ENCODE assay signal across 20 cellular contexts in the genomic region with DNA sequence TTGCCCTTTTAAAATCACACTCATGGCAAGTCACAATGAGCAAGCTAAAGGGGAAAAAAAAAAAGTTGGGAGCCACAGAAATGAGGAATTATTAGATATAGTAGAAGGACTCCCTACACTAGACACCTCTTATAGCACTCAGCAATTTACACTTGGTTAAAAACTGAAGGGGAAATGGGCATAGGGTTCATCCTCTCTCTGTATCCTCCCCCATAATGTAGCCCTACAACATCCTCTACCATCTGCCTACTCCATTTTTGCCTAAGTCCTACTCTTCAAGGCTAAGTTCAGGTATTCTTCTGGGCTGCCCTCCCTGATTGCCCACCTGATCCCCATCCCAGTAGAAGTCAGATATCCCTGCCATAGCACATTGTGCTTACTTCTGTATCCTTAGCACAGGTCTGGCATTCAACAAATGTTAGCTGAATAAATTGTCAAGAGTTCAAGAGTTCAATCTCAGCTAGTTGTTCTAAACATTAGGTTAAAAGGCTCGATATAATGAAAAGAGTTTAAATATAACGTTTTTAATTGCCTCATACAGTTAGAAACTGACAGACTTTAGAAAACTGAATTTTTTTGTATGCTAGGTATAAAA. TPM values are rescaled to one million over a fixed set of nuclear protein-coding genes. Genes with fewer than 3 reads are reported as not detected.
DNase-seq lines count a peak whose midpoint lies in the region; ATAC-seq lines count a peak whose summit lies in the region.
"Had no signal": no experiment of that assay in that cellular context is flagged by ENCODE, and none has a peak within 500 bp of the region (broad histone marks: within the 10 kb centered on the region; RNA-seq: fewer than 3 reads in every experiment).

No MANE protein-coding gene starts in this region.

- no peak for DNase-seq in stimulated activated naive CD8-positive, alpha-beta T cell treated with anti-CD3 and anti-CD28 coated beads, Interleukin-15, Interleukin-2, amounts not matched to agents 100 U/mL and 50 U/mL, for 24 hours
- no peak for DNase-seq in naive B cell
- DNase-seq in activated CD4-positive, CD25-positive, alpha-beta regulatory T cell treated with anti-CD3 and anti-CD28 coated beads, Interleukin-2, amount 50 U/mL, for 72 hours = no peak
- no peak for DNase-seq in HUDEP-2 (lab: John Stamatoyannopoulos, UW; ENCODE audit: unreplicated experiment in 76 of 76)
- DNase-seq: activated CD4-positive, alpha-beta T cell treated with anti-CD3 and anti-CD28 coated beads, Interleukin-2, amount 10 ng/mL, durations not matched to agents 24 days and 14 days; activated CD8-positive, alpha-beta memory T cell treated with anti-CD3 and anti-CD28 coated beads, Interleukin-2, amount 10 ng/mL, durations not matched to agents 7 days and 5 days; activated naive CD8-positive, alpha-beta T cell treated with anti-CD3 and anti-CD28 coated beads for 36 hours; central memory CD4-positive, alpha-beta T cell; EL; GM23248; NCI-H187 treated with DMSO at 0.1 percent for 48 hours; NCI-H2227 treated with DMSO at 0.1 percent for 48 hours; small intestine; stimulated activated CD4-positive, alpha-beta T cell treated with anti-CD3 and anti-CD28 coated beads, Interleukin-1b, Interleukin-23, amount 100 ng/mL, for 48 hours; T-helper 2 cell had no signal

- H3K4me1 Mint-ChIP-seq in stimulated activated naive CD8-positive, alpha-beta T cell treated with anti-CD3 and anti-CD28 coated beads, Interleukin-15, Interleukin-2, amounts not matched to agents 100 ng/mL and 50 ng/mL, for 24 hours (ENCODE audit: low read depth) = peaks cover 62% of the 10 kb centered on the region
- peaks cover 23% of the 10 kb centered on the region for H3K4me1 Mint-ChIP-seq in activated T-helper 17 cell treated with anti-CD3 and anti-CD28 coated beads, Interleukin-2, amount 50 U/mL, for 72 hours
- peaks cover 33 to 79% (median 63%) of the 10 kb centered on the region in 3 donors for H3K4me1 Mint-ChIP-seq in naive B cell

- no peak overlapping the region for H3K27ac Mint-ChIP-seq in stimulated activated naive CD8-positive, alpha-beta T cell treated with anti-CD3 and anti-CD28 coated beads, Interleukin-15, Interleukin-2, amounts not matched to agents 100 ng/mL and 50 ng/mL, for 24 hours
- H3K27ac Mint-ChIP-seq in activated T-helper 17 cell treated with anti-CD3 and anti-CD28 coated beads, Interleukin-2, amount 50 U/mL, for 72 hours = peak overlapping the region; percentile 36
- peak overlapping the region in 2 of 6 donors; percentile 36 to 62 for H3K27ac Mint-ChIP-seq in naive B cell
- H3K27ac Mint-ChIP-seq: activated CD4-positive, alpha-beta T cell treated with anti-CD3 and anti-CD28 coated beads, Interleukin-2, amount 10 ng/mL, durations not matched to agents 24 days and 14 days; activated CD8-positive, alpha-beta memory T cell treated with anti-CD3 and anti-CD28 coated beads, Interleukin-2, amount 10 ng/mL, durations not matched to agents 7 days and 5 days; activated naive CD8-positive, alpha-beta T cell treated with anti-CD3 and anti-CD28 coated beads for 36 hours; activated T-helper 1 cell treated with anti-CD3 and anti-CD28 coated beads, Interleukin-12 subunit alpha, Interleukin-12 subunit beta, Interleukin-2, Interleukin-4 antibody, amounts not matched to agents 30 ng/mL and 10 ng/mL and 1 ng/mL, durations not matched to agents 14 hours and 24 hours and 36 hours had no signal

- ATAC-seq in stimulated activated naive CD8-positive, alpha-beta T cell treated with anti-CD3 and anti-CD28 coated beads, Interleukin-15, Interleukin-2, amounts not matched to agents 100 U/mL and 50 U/mL, for 24 hours = no peak
- ATAC-seq in activated T-helper 17 cell treated with anti-CD3 and anti-CD28 coated beads, Interleukin-2, amount 50 U/mL, for 72 hours (replicated peaks) = no peak
- ATAC-seq in naive B cell (ENCODE audit: low read depth in 2 of 2) = peak; percentile 37 to 51
- ATAC-seq in GM19455 (IDR thresholded peaks at IDR 0.05; ENCODE audit: unreplicated experiment) = no peak
- ATAC-seq in GM18517 (IDR thresholded peaks at IDR 0.05; ENCODE audit: unreplicated experiment) = no peak
- ATAC-seq: activated CD8-positive, alpha-beta memory T cell treated with anti-CD3 and anti-CD28 coated beads, Interleukin-2, amount 10 ng/mL, durations not matched to agents 7 days and 5 days had no signal

- H3K9me3 Mint-ChIP-seq in stimulated activated naive CD8-positive, alpha-beta T cell treated with anti-CD3 and anti-CD28 coated beads, Interleukin-15, Interleukin-2, amounts not matched to agents 100 ng/mL and 50 ng/mL, for 24 hours = no peaks in the 10 kb centered on the region
- H3K9me3 Mint-ChIP-seq in activated T-helper 17 cell treated with anti-CD3 and anti-CD28 coated beads, Interleukin-2, amount 50 U/mL, for 72 hours = no peaks in the 10 kb centered on the region
- H3K9me3 Mint-ChIP-seq in naive B cell = no peaks in the 10 kb centered on the region
- H3K9me3 Mint-ChIP-seq: activated CD4-positive, alpha-beta T cell treated with anti-CD3 and anti-CD28 coated beads, Interleukin-2, amount 10 ng/mL, durations not matched to agents 24 days and 14 days; activated naive CD8-positive, alpha-beta T cell treated with anti-CD3 and anti-CD28 coated beads for 36 hours; activated T-helper 1 cell treated with anti-CD3 and anti-CD28 coated beads, Interleukin-12 subunit alpha, Interleukin-12 subunit beta, Interleukin-2, Interleukin-4 antibody, amounts not matched to agents 30 ng/mL and 10 ng/mL and 1 ng/mL, durations not matched to agents 14 hours and 24 hours and 36 hours had no signal

- peaks cover 14% of the 10 kb centered on the region for H3K36me3 Mint-ChIP-seq in stimulated activated naive CD8-positive, alpha-beta T cell treated with anti-CD3 and anti-CD28 coated beads, Interleukin-15, Interleukin-2, amounts not matched to agents 100 ng/mL and 50 ng/mL, for 24 hours (ENCODE audit: low read depth)
- H3K36me3 Mint-ChIP-seq in activated T-helper 17 cell treated with anti-CD3 and anti-CD28 coated beads, Interleukin-2, amount 50 U/mL, for 72 hours (ENCODE audit: low read depth) = peaks cover 4% of the 10 kb centered on the region
- peaks cover 0 to 3% of the 10 kb centered on the region in 2 donors for H3K36me3 Mint-ChIP-seq in naive B cell

- no peaks in the 10 kb centered on the region for H3K27me3 Mint-ChIP-seq in stimulated activated naive CD8-positive, alpha-beta T cell treated with anti-CD3 and anti-CD28 coated beads, Interleukin-15, Interleukin-2, amounts not matched to agents 100 ng/mL and 50 ng/mL, for 24 hours
- H3K27me3 Mint-ChIP-seq in activated T-helper 17 cell treated with anti-CD3 and anti-CD28 coated beads, Interleukin-2, amount 50 U/mL, for 72 hours = no peaks in the 10 kb centered on the region
- H3K27me3 Mint-ChIP-seq in naive B cell = no peaks in the 10 kb centered on the region
- H3K27me3 Mint-ChIP-seq: activated CD4-positive, alpha-beta T cell treated with anti-CD3 and anti-CD28 coated beads, Interleukin-2, amount 10 ng/mL, durations not matched to agents 24 days and 14 days; activated CD8-positive, alpha-beta memory T cell treated with anti-CD3 and anti-CD28 coated beads, Interleukin-2, amount 10 ng/mL, durations not matched to agents 7 days and 5 days; activated naive CD8-positive, alpha-beta T cell treated with anti-CD3 and anti-CD28 coated beads for 36 hours had no signal

- peak overlapping the region; percentile 12 for H3K4me3 Mint-ChIP-seq in stimulated activated naive CD8-positive, alpha-beta T cell treated with anti-CD3 and anti-CD28 coated beads, Interleukin-15, Interleukin-2, amounts not matched to agents 100 ng/mL and 50 ng/mL, for 24 hours
- no peak overlapping the region for H3K4me3 Mint-ChIP-seq in activated T-helper 17 cell treated with anti-CD3 and anti-CD28 coated beads, Interleukin-2, amount 50 U/mL, for 72 hours
- H3K4me3 Mint-ChIP-seq in naive B cell = peak overlapping the region in 5 of 8 donors; percentile 1 to 63 (median 12)
- H3K4me3 Mint-ChIP-seq: activated CD4-positive, alpha-beta T cell treated with anti-CD3 and anti-CD28 coated beads, Interleukin-2, amount 10 ng/mL, durations not matched to agents 24 days and 14 days; activated CD8-positive, alpha-beta memory T cell treated with anti-CD3 and anti-CD28 coated beads, Interleukin-2, amount 10 ng/mL, durations not matched to agents 7 days and 5 days; activated naive CD8-positive, alpha-beta T cell treated with anti-CD3 and anti-CD28 coated beads for 36 hours; activated T-helper 1 cell treated with anti-CD3 and anti-CD28 coated beads, Interleukin-12 subunit alpha, Interleukin-12 subunit beta, Interleukin-2, Interleukin-4 antibody, amounts not matched to agents 30 ng/mL and 10 ng/mL and 1 ng/mL, durations not matched to agents 14 hours and 24 hours and 36 hours had no signal

RNA-seq across cellular contexts. Expression of a gene that starts 14.5 kb away (rescaled TPM):
- 10 to 100 TPM; 28.8 to 33.1 TPM for total RNA-seq in activated T-helper 17 cell treated with anti-CD3 and anti-CD28 coated beads, Interleukin-2, amount 50 U/mL, for 72 hours
- polyA plus RNA-seq in naive B cell (ENCODE audit: low read depth in 6 of 6) = 10 to 100 TPM in 5 of 6 donors, 1 to 10 TPM in 1; 7.0 to 41.3 (median 19.6) TPM

Comparison
In these comparisons a context has a peak if more than half of its experiments do, and no peak if none do; other contexts are left out.
1. ATAC-seq: peak in naive B cell (2 of 2); none in stimulated activated naive CD8-positive, alpha-beta T cell treated with anti-CD3 and anti-CD28 coated beads, Interleukin-15, Interleukin-2, amounts not matched to agents 100 U/mL and 50 U/mL, for 24 hours (single experiment), activated T-helper 17 cell treated with anti-CD3 and anti-CD28 coated beads, Interleukin-2, amount 50 U/mL, for 72 hours (single experiment), GM19455 (single experiment) and GM18517 (single experiment).